25 cellular contexts compared by ENCODE assay signal in the genomic region with DNA sequence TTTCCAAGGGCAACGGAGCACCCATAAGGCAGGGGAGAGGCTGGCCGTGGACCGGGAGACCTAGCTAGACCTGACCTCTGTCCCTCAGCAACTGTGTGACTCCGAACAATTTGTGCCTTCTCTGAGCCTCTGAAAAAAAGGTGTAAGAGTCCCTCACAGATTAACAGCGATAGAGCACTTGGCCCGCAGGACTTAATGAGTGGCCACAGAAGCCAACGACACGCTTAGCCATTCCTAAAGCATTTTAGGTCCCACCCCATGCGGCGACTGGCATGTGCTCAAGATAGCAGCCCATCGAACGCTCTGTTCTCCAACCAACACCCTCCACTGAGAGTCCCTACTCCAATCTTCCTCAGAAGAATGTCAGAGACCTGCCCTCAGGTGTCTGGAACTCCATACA. TPM values are rescaled to one million over a fixed set of nuclear protein-coding genes. Genes with fewer than 3 reads are reported as not detected.
DNase-seq lines count a peak whose midpoint lies in the region; ATAC-seq, FAIRE-seq and TF ChIP-seq lines count a peak whose summit lies in the region.
"Had no signal": no experiment of that assay in that cellular context is flagged by ENCODE, and none has a peak within 500 bp of the region (broad histone marks: within the 10 kb centered on the region; RNA-seq: fewer than 3 reads in every experiment).

No MANE protein-coding gene starts in this region.

- peaks cover 8% of the 10 kb centered on the region for H3K27me3 ChIP-seq in astrocyte (ENCODE audit: insufficient read depth, low read length)
- H3K27me3 ChIP-seq in mesendoderm (ENCODE audit: insufficient read depth, low read length, poor library complexity): no peaks in the 10 kb centered on the region
- peaks cover 0 to 14% of the 10 kb centered on the region in 2 donors for H3K27me3 ChIP-seq in small intestine (ENCODE audit: control insufficient read depth in 2 of 2, insufficient read depth in 2 of 2, low read length in 2 of 2)

- no peak overlapping the region for H3K27ac Mint-ChIP-seq in astrocyte (ENCODE audit: unreplicated experiment)
- H3K27ac Mint-ChIP-seq in stimulated activated effector memory CD8-positive, alpha-beta T cell treated with anti-CD3 and anti-CD28 coated beads, Interleukin-12 subunit alpha, Interleukin-12 subunit beta, amount 100 ng/mL, for 72 hours: no peak overlapping the region
- H3K27ac Mint-ChIP-seq: stimulated activated naive B cell treated with anti-CD40 and anti-IgM and Interleukin-4, amounts not matched to agents 10 μg/mL and 1 μg/mL and 100 μg/mL, for 72 hours had no signal

- H2BK5ac ChIP-seq in mesendoderm (ENCODE audit: low read length): no peak overlapping the region

- H3K79me2 ChIP-seq in astrocyte (ENCODE audit: insufficient read depth, low read length) (no peaks in the 10 kb centered on the region), mesendoderm (ENCODE audit: control insufficient read depth, insufficient read depth, low read length) (peaks cover 22% of the 10 kb centered on the region)
- H3K79me2 ChIP-seq: parathyroid adenoma had no signal

- H3K36me3 Mint-ChIP-seq in astrocyte (ENCODE audit: low read depth, unreplicated experiment): peaks cover 7% of the 10 kb centered on the region
- no peaks in the 10 kb centered on the region for H3K36me3 Mint-ChIP-seq in stimulated activated effector memory CD8-positive, alpha-beta T cell treated with anti-CD3 and anti-CD28 coated beads, Interleukin-12 subunit alpha, Interleukin-12 subunit beta, amount 100 ng/mL, for 72 hours
- H3K36me3 Mint-ChIP-seq: stimulated activated naive B cell treated with anti-CD40 and anti-IgM and Interleukin-4, amounts not matched to agents 10 μg/mL and 1 μg/mL and 100 μg/mL, for 72 hours had no signal

- H3K18ac ChIP-seq in mesendoderm (ENCODE audit: low read length): no peak overlapping the region

- peaks cover 21% of the 10 kb centered on the region for H3K79me1 ChIP-seq in mesendoderm (ENCODE audit: low read length)

- H3K27ac ChIP-seq in astrocyte (ENCODE audit: low read depth, low read length): no peak overlapping the region
- H3K27ac ChIP-seq in mesendoderm (ENCODE audit: low read depth, low read length): no peak overlapping the region
- peak overlapping the region; percentile 42 to 74 for H3K27ac ChIP-seq in small intestine (ENCODE audit: low read depth in 1 of 2, low read length in 1 of 2)
- H3K27ac ChIP-seq: HL-60, tibial artery had no signal

- H3K56ac ChIP-seq in mesendoderm (ENCODE audit: low read length): no peak overlapping the region

- no peak overlapping the region for H2AFZ ChIP-seq in astrocyte (ENCODE audit: low read depth, low read length)

- H3K9me3 ChIP-seq in astrocyte (ENCODE audit: insufficient read depth, low read depth, low read length) (no peaks in the 10 kb centered on the region), small intestine (ENCODE audit: control insufficient read depth, low read depth) (no peaks in the 10 kb centered on the region)

- H2AK5ac ChIP-seq in mesendoderm (ENCODE audit: low read length): no peak overlapping the region

- ATAC-seq in stimulated activated effector memory CD8-positive, alpha-beta T cell treated with anti-CD3 and anti-CD28 coated beads, Interleukin-12 subunit alpha, Interleukin-12 subunit beta, amount 100 ng/mL, for 72 hours: no peak
- ATAC-seq: left colon; stimulated activated naive B cell treated with anti-CD40 and anti-IgM and Interleukin-4, amounts not matched to agents 10 μg/mL and 1 μg/mL and 100 μg/mL, for 72 hours had no signal

- no CpG with 5 or more reads among the region's 12 CpGs for WGBS in mesendoderm (ENCODE audit: extremely low coverage, insufficient coverage, low lambda C conversion rate)
- 17 to 74% (median 44%) methylated on average over 12 of the region's 12 CpGs for WGBS in small intestine, 3 donors

- DNase-seq in NCI-H524 (lab: John Stamatoyannopoulos, UW) (peak; percentile 48 to 66), NCI-H524 treated with DMSO at 0.1 percent for 48 hours (lab: John Stamatoyannopoulos, UW) (no peak), astrocyte (ENCODE audit: low read depth) (no peak), mesendoderm (peak; percentile 23), small intestine (peak; percentile 68), NCI-H446 (lab: John Stamatoyannopoulos, UW) (no peak), NCI-H2081 treated with DMSO at 0.1 percent for 48 hours (lab: John Stamatoyannopoulos, UW) (no peak)
- no peak for DNase-seq in stimulated activated effector memory CD8-positive, alpha-beta T cell treated with anti-CD3 and anti-CD28 coated beads, Interleukin-12 subunit alpha, Interleukin-12 subunit beta, amount 100 ng/mL, for 72 hours (ENCODE audit: low spot score in 2 of 2)
- DNase-seq: 8988T; amniotic stem cell; DMS153; KBM-7; stimulated activated naive B cell treated with anti-CD40 and anti-IgM and Interleukin-4, amounts not matched to agents 10 μg/mL and 1 μg/mL and 100 μg/mL, for 72 hours; SW 1271; tibial artery had no signal

- no peak overlapping the region for H2BK120ac ChIP-seq in mesendoderm (ENCODE audit: low read depth, low read length)

- H2BK15ac ChIP-seq in mesendoderm (replicated peaks; ENCODE audit: low read depth): no peak overlapping the region

- no peak for FAIRE-seq in astrocyte (lab: Jason Lieb, UNC)
- FAIRE-seq in small intestine (lab: Jason Lieb, UNC): no peak
- FAIRE-seq: endothelial cell of umbilical vein, H54 had no signal

- H3K9me3 Mint-ChIP-seq in astrocyte (ENCODE audit: unreplicated experiment): peaks cover 3% of the 10 kb centered on the region
- peaks cover 5% of the 10 kb centered on the region for H3K9me3 Mint-ChIP-seq in stimulated activated effector memory CD8-positive, alpha-beta T cell treated with anti-CD3 and anti-CD28 coated beads, Interleukin-12 subunit alpha, Interleukin-12 subunit beta, amount 100 ng/mL, for 72 hours

- peaks cover 21% of the 10 kb centered on the region for H4K20me1 ChIP-seq in astrocyte (ENCODE audit: insufficient read depth, low read length)

- peaks cover 23% of the 10 kb centered on the region for H3K27me3 Mint-ChIP-seq in astrocyte (ENCODE audit: low read depth, unreplicated experiment)

- peak overlapping the region; percentile 76 for H3K4me2 ChIP-seq in astrocyte (ENCODE audit: low read length)
- H3K4me2 ChIP-seq in mesendoderm (ENCODE audit: low read length): no peak overlapping the region

- peaks cover 5% of the 10 kb centered on the region for H3K4me1 ChIP-seq in astrocyte (ENCODE audit: insufficient read depth, low read length)
- H3K4me1 ChIP-seq in mesendoderm (ENCODE audit: control insufficient read depth, low read depth, low read length): peaks cover 3% of the 10 kb centered on the region
- H3K4me1 ChIP-seq in small intestine (ENCODE audit: control insufficient read depth in 2 of 2, insufficient read depth in 1 of 2, low read depth in 1 of 2, low read length in 1 of 2): peaks cover 0 to 2% of the 10 kb centered on the region in 2 donors
- H3K4me1 ChIP-seq: parathyroid adenoma had no signal

- H3K4ac ChIP-seq in mesendoderm (ENCODE audit: low read depth, low read length): no peak overlapping the region

- TF ChIP-seq CTCF in astrocyte (IDR thresholded peaks at IDR 0.05; ENCODE audit: insufficient read depth, low read depth, low read length): no peak

- H3K4me1 Mint-ChIP-seq in astrocyte (ENCODE audit: low read depth, unreplicated experiment): peaks cover 2% of the 10 kb centered on the region
- no peaks in the 10 kb centered on the region for H3K4me1 Mint-ChIP-seq in stimulated activated effector memory CD8-positive, alpha-beta T cell treated with anti-CD3 and anti-CD28 coated beads, Interleukin-12 subunit alpha, Interleukin-12 subunit beta, amount 100 ng/mL, for 72 hours

- H3K4me3 ChIP-seq in astrocyte (ENCODE audit: insufficient read depth, low read depth, low read length): no peak overlapping the region
- H3K4me3 ChIP-seq in mesendoderm (ENCODE audit: low read length): no peak overlapping the region
- H3K4me3 ChIP-seq in small intestine (ENCODE audit: low read depth in 1 of 2, low read length in 2 of 2): peak overlapping the region in 1 of 2 donors; percentile 68
- H3K4me3 ChIP-seq: tibial artery had no signal

- H3K9ac ChIP-seq in astrocyte (ENCODE audit: low read length): no peak overlapping the region
- H3K9ac ChIP-seq in mesendoderm (ENCODE audit: low read length): peak overlapping the region; percentile 39
- H3K9ac ChIP-seq: parathyroid adenoma had no signal

- no peak overlapping the region for H4K8ac ChIP-seq in mesendoderm (ENCODE audit: low read depth, low read length)

- no peaks in the 10 kb centered on the region for H3K36me3 ChIP-seq in astrocyte (ENCODE audit: insufficient read depth, low read length)
- no peaks in the 10 kb centered on the region for H3K36me3 ChIP-seq in mesendoderm (ENCODE audit: control insufficient read depth, insufficient read depth, low read length)
- no peaks in the 10 kb centered on the region for H3K36me3 ChIP-seq in small intestine (ENCODE audit: control insufficient read depth in 2 of 2, insufficient read depth in 2 of 2, low read length in 2 of 2)
- H3K36me3 ChIP-seq: tibial artery had no signal

- no peak overlapping the region for H3K23ac ChIP-seq in mesendoderm (ENCODE audit: low read length)

- no peak overlapping the region for H4K5ac ChIP-seq in mesendoderm (ENCODE audit: low read length)

- H3K4me3 Mint-ChIP-seq in astrocyte (ENCODE audit: unreplicated experiment): peak overlapping the region; percentile 79
- no peak overlapping the region for H3K4me3 Mint-ChIP-seq in stimulated activated effector memory CD8-positive, alpha-beta T cell treated with anti-CD3 and anti-CD28 coated beads, Interleukin-12 subunit alpha, Interleukin-12 subunit beta, amount 100 ng/mL, for 72 hours
- H3K4me3 Mint-ChIP-seq: stimulated activated naive B cell treated with anti-CD40 and anti-IgM and Interleukin-4, amounts not matched to agents 10 μg/mL and 1 μg/mL and 100 μg/mL, for 72 hours had no signal

RNA-seq across cellular contexts. Expression of gene SULT4A1, which starts 1.5 kb away (rescaled TPM):
- total RNA-seq in astrocyte: 5.9 and 6.1 TPM in 2 replicates
- 3.9 TPM for polyA plus RNA-seq in mesendoderm (2013, experiment 1 of 2)
- polyA plus RNA-seq in mesendoderm (2013, experiment 2 of 2): 3.7 TPM
- polyA plus RNA-seq in small intestine: 10 to 100 TPM; 14.2 to 60.4 (median 21.6) TPM
- total RNA-seq: endothelial cell of umbilical vein, fibroblast of villous mesenchyme, RPMI7951 had no signal

RNA-seq across cellular contexts. Expression of gene PNPLA5, which starts 31.0 kb away (rescaled TPM):
- not detected in 2 replicates for total RNA-seq in astrocyte
- polyA plus RNA-seq in mesendoderm (2013, experiment 1 of 2): 2.0 TPM
- polyA plus RNA-seq in mesendoderm (2013, experiment 2 of 2): 2.3 TPM
- polyA plus RNA-seq in small intestine: not detected
- total RNA-seq: cerebellum, endothelial cell of umbilical vein, fibroblast of villous mesenchyme, left colon, mucosa of gallbladder, RPMI7951 had no signal
- polyA plus RNA-seq: BJ, endothelial cell of umbilical vein had no signal

RNA-seq across cellular contexts. Expression of gene EFCAB6, which starts 48.7 kb away (rescaled TPM):
- total RNA-seq in astrocyte: 1.2 and 1.6 TPM in 2 replicates
- polyA plus RNA-seq in mesendoderm (2013, experiment 1 of 2): 0.38 TPM
- polyA plus RNA-seq in mesendoderm (2013, experiment 2 of 2): 0.56 TPM
- polyA plus RNA-seq in small intestine: under 1 TPM in 1 of 3 donors, not detected in 2; 0.34 TPM

Comparison
In these comparisons a context has a peak if more than half of its experiments do, and no peak if none do; other contexts are left out.
1. DNase-seq: peak in NCI-H524 (2 of 2), mesendoderm (single experiment) and small intestine (single experiment); none in NCI-H524 treated with DMSO at 0.1 percent for 48 hours (single experiment), astrocyte (single experiment), stimulated activated effector memory CD8-positive, alpha-beta T cell treated with anti-CD3 and anti-CD28 coated beads, Interleukin-12 subunit alpha, Interleukin-12 subunit beta, amount 100 ng/mL, for 72 hours (0 of 2), NCI-H446 (0 of 2) and NCI-H2081 treated with DMSO at 0.1 percent for 48 hours (single experiment).
2. H3K27ac ChIP-seq: peak in small intestine (2 of 2); none in astrocyte (single experiment) and mesendoderm (single experiment).